ENCODE assay signal across 11 cellular contexts in genomic region chr11:130118165-130118564, GRCh38. TPM values are rescaled to one million over a fixed set of nuclear protein-coding genes. Genes with fewer than 3 reads are reported as not detected.
A peak's percentile ranks its signal among the peaks of the same experiment; 100 is the strongest.
DNase-seq lines count a peak whose midpoint lies in the region; ATAC-seq and TF ChIP-seq lines count a peak whose summit lies in the region.
"Had no signal": no experiment of that assay in that cellular context is flagged by ENCODE, and none has a peak within 500 bp of the region (broad histone marks: within the 10 kb centered on the region; RNA-seq: fewer than 3 reads in every experiment).

No MANE protein-coding gene starts in this region.

- H3K27ac Mint-ChIP-seq in natural killer cell (peak overlapping the region; percentile 54 to 75), osteocyte (ENCODE audit: unreplicated experiment) (no peak overlapping the region)
- H3K27ac Mint-ChIP-seq: activated CD4-positive, alpha-beta T cell treated with anti-CD3 and anti-CD28 coated beads, Interleukin-2, amount 10 ng/mL, durations not matched to agents 7 days and 5 days had no signal

- H3K27me3 Mint-ChIP-seq in natural killer cell (ENCODE audit: low read depth in 2 of 2): no peaks in the 10 kb centered on the region
- no peaks in the 10 kb centered on the region for H3K27me3 Mint-ChIP-seq in osteocyte (ENCODE audit: unreplicated experiment)

- intact Hi-C loops in natural killer cell (cut with micrococcal nuclease): loop anchor here (5.0 kb wide), 1 partner anchor 46 kb away; no protein-coding TSS in a partner anchor

- H3K4me1 Mint-ChIP-seq in natural killer cell: peaks cover 34 to 41% of the 10 kb centered on the region in 2 donors
- peaks cover 16% of the 10 kb centered on the region for H3K4me1 Mint-ChIP-seq in osteocyte (ENCODE audit: unreplicated experiment)

- peak; percentile 91 for ATAC-seq in GM18870 (IDR thresholded peaks at IDR 0.05; ENCODE audit: unreplicated experiment)
- ATAC-seq in GM21576 (IDR thresholded peaks at IDR 0.05; ENCODE audit: unreplicated experiment): peak; percentile 91
- ATAC-seq in HG03196 (IDR thresholded peaks at IDR 0.05; ENCODE audit: unreplicated experiment): peak; percentile 72
- peak in 1 of 3 donors; percentile 49 for ATAC-seq in natural killer cell
- ATAC-seq: PC-3 had no signal

- no peaks in the 10 kb centered on the region for H3K9me3 Mint-ChIP-seq in natural killer cell
- H3K9me3 Mint-ChIP-seq in osteocyte (ENCODE audit: unreplicated experiment): no peaks in the 10 kb centered on the region
- H3K9me3 Mint-ChIP-seq: activated CD4-positive, alpha-beta T cell treated with anti-CD3 and anti-CD28 coated beads, Interleukin-2, amount 10 ng/mL, durations not matched to agents 7 days and 5 days had no signal

- TF ChIP-seq CTCF in natural killer cell (IDR thresholded peaks at IDR 0.05) (no peak), osteocyte (IDR thresholded peaks at IDR 0.05) (no peak)

- no peak for DNase-seq in natural killer cell
- DNase-seq in HPDE6-E6E7 (ENCODE audit: extremely low spot score): no peak
- no peak for DNase-seq in osteocyte (ENCODE audit: extremely low spot score, unreplicated experiment)
- DNase-seq in ureter (ENCODE audit: low spot score): no peak
- DNase-seq: activated CD4-positive, alpha-beta T cell treated with anti-CD3 and anti-CD28 coated beads, Interleukin-2, amount 10 ng/mL, durations not matched to agents 7 days and 5 days; DMS 273 treated with DMSO at 0.1 percent for 48 hours; NCI-H1105 treated with DMSO at 0.1 percent for 48 hours; PC-3 had no signal

- H3K36me3 Mint-ChIP-seq in natural killer cell: peaks cover 14% of the 10 kb centered on the region
- peaks cover 20% of the 10 kb centered on the region for H3K36me3 Mint-ChIP-seq in osteocyte (ENCODE audit: unreplicated experiment)

- H3K4me3 Mint-ChIP-seq in natural killer cell (peak overlapping the region; percentile 78), osteocyte (ENCODE audit: unreplicated experiment) (no peak overlapping the region)
- H3K4me3 Mint-ChIP-seq: activated CD4-positive, alpha-beta T cell treated with anti-CD3 and anti-CD28 coated beads, Interleukin-2, amount 10 ng/mL, durations not matched to agents 7 days and 5 days had no signal

RNA-seq across cellular contexts. Expression of gene ST14, which starts 41.4 kb away (rescaled TPM):
- total RNA-seq in natural killer cell (1 to 10 TPM in 2 of 3 donors, under 1 TPM in 1; 0.61 to 1.9 (median 1.0) TPM), osteocyte (not detected in 2 replicates), ureter (103 TPM)
- total RNA-seq: activated CD4-positive, alpha-beta T cell treated with anti-CD3 and anti-CD28 coated beads, Interleukin-2, amount 10 ng/mL, durations not matched to agents 7 days and 5 days had no signal

RNA-seq across cellular contexts. Expression of gene APLP2, which starts 48.5 kb away (rescaled TPM):
- total RNA-seq in natural killer cell (100 to 1,000 TPM in 2 of 3 donors, 10 to 100 TPM in 1; 99.8 to 119 (median 116) TPM), osteocyte (330 and 338 TPM in 2 replicates), ureter (318 TPM)

Comparison
In these comparisons a context has a peak if more than half of its experiments do, and no peak if none do; other contexts are left out.
1. RNA of gene ST14, which starts 41.4 kb away (total RNA-seq): 103 TPM in ureter (single experiment); 0.61 to 1.9 TPM in natural killer cell and not detected in osteocyte; every median in the first group is over 10 times any median in the second.